Comparison of ENCODE assay signal across 1 cellular context in the genomic region with DNA sequence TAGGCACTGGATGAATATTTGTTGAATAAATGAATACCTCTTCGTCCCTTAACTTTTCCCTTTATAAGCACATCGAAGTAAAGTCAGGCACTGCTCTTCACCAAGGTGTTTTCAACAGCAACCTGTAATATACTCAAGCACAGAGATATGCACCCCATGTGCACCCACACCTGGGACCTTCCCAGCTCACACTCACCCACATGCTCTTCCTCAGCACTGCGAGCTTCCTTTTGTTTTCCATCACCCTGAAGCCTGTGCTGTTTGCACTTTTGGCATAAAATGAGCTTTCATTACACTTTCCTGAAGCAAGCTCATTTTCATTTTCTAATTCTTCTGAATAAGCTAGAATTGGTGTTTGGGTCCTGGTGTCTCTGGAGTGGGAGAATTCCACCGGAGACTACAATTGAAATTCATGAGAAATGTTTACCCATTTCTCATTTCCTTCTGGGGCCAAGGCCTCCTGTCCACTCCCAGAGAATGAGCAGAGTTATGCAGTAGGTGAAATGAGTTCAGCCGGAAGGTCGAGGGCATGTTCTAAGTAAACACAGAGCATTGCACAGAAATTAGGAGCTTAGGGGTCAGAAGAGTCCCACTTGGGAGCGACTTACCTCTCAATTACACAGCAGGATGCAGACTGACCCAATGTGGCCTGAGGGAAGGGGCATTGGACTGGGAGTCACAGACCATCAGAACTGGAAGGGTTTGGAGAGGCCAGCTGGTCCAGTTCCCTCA.
A peak's percentile ranks its signal among the peaks of the same experiment; 100 is the strongest.
TF ChIP-seq lines count a peak whose summit lies in the region.

No MANE protein-coding gene starts in this region.

TF ChIP-seq in HepG2, 621 proteins besides CTCF, POLR2A, EP300 and RAD21 (continued from another document and continues in another):
- TF ChIP-seq ZHX2 (IDR thresholded peaks at IDR 0.05; ENCODE audit: low read depth) (0 out of 2 replicates have a peak, but pooled peaks have one; percentile 43), ZHX2 (CRISPR knock-in tag; IDR thresholded peaks at IDR 0.05; ENCODE audit: borderline replicate concordance) (0 out of 2 replicates have a peak, but pooled peaks have one; percentile 34), HMGXB3 (CRISPR knock-in tag; IDR thresholded peaks at IDR 0.05; ENCODE audit: borderline replicate concordance) (peak; percentile 64; the same call in 1 of the 2 replicates), ZNF225 (CRISPR knock-in tag; IDR thresholded peaks at IDR 0.05) (no peak), MTERF4 (CRISPR knock-in tag; IDR thresholded peaks at IDR 0.05) (no peak), SAP130 (CRISPR knock-in tag; IDR thresholded peaks at IDR 0.05; ENCODE audit: low read depth) (peak; percentile 79), POGZ (CRISPR knock-in tag; IDR thresholded peaks at IDR 0.05) (peak; percentile 87), ETV6 (CRISPR knock-in tag; conservative IDR thresholded peaks at IDR 0.05) (no peak), SNAPC5 (CRISPR knock-in tag; IDR thresholded peaks at IDR 0.05; ENCODE audit: borderline replicate concordance) (no peak), MEF2D (CRISPR knock-in tag; IDR thresholded peaks at IDR 0.05) (peak; percentile 91), GABPB1 (CRISPR knock-in tag; IDR thresholded peaks at IDR 0.05) (peak; percentile 57), JDP2 (CRISPR knock-in tag; IDR thresholded peaks at IDR 0.05; ENCODE audit: borderline replicate concordance) (no peak), ZBTB4 (CRISPR knock-in tag; IDR thresholded peaks at IDR 0.05; ENCODE audit: borderline replicate concordance) (0 out of 2 replicates have a peak, but pooled peaks have one; percentile 52), SOX6 (IDR thresholded peaks at IDR 0.05) (no peak), SOX6 (CRISPR knock-in tag; IDR thresholded peaks at IDR 0.05) (peak; percentile 97), ZNF775 (CRISPR knock-in tag; IDR thresholded peaks at IDR 0.05; ENCODE audit: borderline replicate concordance) (0 out of 2 replicates have a peak, but pooled peaks have one; percentile 27), ZNF121 (CRISPR knock-in tag; IDR thresholded peaks at IDR 0.05) (0 out of 2 replicates have a peak, but pooled peaks have one; percentile 13), PHF21A (CRISPR knock-in tag; IDR thresholded peaks at IDR 0.05) (peak; percentile 92), PHF8 (CRISPR knock-in tag; IDR thresholded peaks at IDR 0.05) (peak; percentile 44), KDM6A (CRISPR knock-in tag; IDR thresholded peaks at IDR 0.05; ENCODE audit: low read depth) (peak; percentile 86), TGIF2 (CRISPR knock-in tag; IDR thresholded peaks at IDR 0.05) (peak; percentile 54; the same call in 1 of the 2 replicates), ZBTB33 (CRISPR knock-in tag; IDR thresholded peaks at IDR 0.05) (peak; percentile 55), SRSF1 (optimal IDR thresholded peaks at IDR 0.05; ENCODE audit: low read depth, low read length) (no peak), PITX1 (CRISPR knock-in tag; IDR thresholded peaks at IDR 0.05) (peak; percentile 81), SALL1 (CRISPR knock-in tag; IDR thresholded peaks at IDR 0.05) (peak; percentile 98)
- TF ChIP-seq, protein P1, sequence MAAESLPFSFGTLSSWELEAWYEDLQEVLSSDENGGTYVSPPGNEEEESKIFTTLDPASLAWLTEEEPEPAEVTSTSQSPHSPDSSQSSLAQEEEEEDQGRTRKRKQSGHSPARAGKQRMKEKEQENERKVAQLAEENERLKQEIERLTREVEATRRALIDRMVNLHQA (CRISPR knock-in tag; IDR thresholded peaks at IDR 0.05): no peak
- TF ChIP-seq, protein P2, sequence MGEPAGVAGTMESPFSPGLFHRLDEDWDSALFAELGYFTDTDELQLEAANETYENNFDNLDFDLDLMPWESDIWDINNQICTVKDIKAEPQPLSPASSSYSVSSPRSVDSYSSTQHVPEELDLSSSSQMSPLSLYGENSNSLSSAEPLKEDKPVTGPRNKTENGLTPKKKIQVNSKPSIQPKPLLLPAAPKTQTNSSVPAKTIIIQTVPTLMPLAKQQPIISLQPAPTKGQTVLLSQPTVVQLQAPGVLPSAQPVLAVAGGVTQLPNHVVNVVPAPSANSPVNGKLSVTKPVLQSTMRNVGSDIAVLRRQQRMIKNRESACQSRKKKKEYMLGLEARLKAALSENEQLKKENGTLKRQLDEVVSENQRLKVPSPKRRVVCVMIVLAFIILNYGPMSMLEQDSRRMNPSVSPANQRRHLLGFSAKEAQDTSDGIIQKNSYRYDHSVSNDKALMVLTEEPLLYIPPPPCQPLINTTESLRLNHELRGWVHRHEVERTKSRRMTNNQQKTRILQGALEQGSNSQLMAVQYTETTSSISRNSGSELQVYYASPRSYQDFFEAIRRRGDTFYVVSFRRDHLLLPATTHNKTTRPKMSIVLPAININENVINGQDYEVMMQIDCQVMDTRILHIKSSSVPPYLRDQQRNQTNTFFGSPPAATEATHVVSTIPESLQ (CRISPR knock-in tag; conservative IDR thresholded peaks at IDR 0.05): no peak
- TF ChIP-seq, protein P3, sequence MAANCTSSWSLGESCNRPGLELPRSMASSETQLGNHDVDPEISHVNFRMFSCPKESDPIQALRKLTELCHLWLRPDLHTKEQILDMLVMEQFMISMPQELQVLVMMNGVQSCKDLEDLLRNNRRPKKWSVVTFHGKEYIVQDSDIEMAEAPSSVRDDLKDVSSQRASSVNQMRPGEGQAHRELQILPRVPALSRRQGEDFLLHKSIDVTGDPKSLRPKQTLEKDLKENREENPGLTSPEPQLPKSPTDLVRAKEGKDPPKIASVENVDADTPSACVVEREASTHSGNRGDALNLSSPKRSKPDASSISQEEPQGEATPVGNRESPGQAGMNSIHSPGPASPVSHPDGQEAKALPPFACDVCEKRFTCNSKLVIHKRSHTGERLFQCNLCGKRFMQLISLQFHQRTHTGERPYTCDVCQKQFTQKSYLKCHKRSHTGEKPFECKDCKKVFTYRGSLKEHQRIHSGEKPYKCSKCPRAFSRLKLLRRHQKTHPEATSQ (CRISPR knock-in tag; IDR thresholded peaks at IDR 0.05; ENCODE audit: borderline replicate concordance): no peak
